14 cellular contexts compared by ENCODE assay signal in genomic region chr1:85470130-85470529, GRCh38. TPM values are rescaled to one million over a fixed set of nuclear protein-coding genes. Genes with fewer than 3 reads are reported as not detected.
DNase-seq lines count a peak whose midpoint lies in the region; ATAC-seq and TF ChIP-seq lines count a peak whose summit lies in the region.
"Not testable (repeated sequence)": the region's sequence is repeated elsewhere in the genome, so short reads cannot be mapped to it uniquely, and the experiment has no call there.
"Had no signal": no experiment of that assay in that cellular context is flagged by ENCODE, and none has a peak within 500 bp of the region (broad histone marks: within the 10 kb centered on the region; RNA-seq: fewer than 3 reads in every experiment).

No MANE protein-coding gene starts in this region.

- not testable (repeated sequence) for H3K9me2 ChIP-seq in GM23248 (ENCODE audit: insufficient read depth)

- H3K9me3 ChIP-seq in GM23248 (ENCODE audit: low read depth), result not testable (repeated sequence)

- POLR2A ChIA-PET in activated B cell treated with CpG ODN at 0.5 μM for 24 hours (lab: Charles Lee); activated CD8-positive, alpha-beta T cell treated with anti-CD3 and anti-CD28 coated beads for 36 hours (lab: Charles Lee): not testable (repeated sequence)

- H3K27me3 Mint-ChIP-seq in HFFc6 (ENCODE audit: insufficient read depth) (peaks cover 48% of the 10 kb centered on the region), activated B cell treated with CpG ODN at 0.5 μM for 24 hours (peaks cover 32% of the 10 kb centered on the region)
- H3K27me3 Mint-ChIP-seq in activated CD8-positive, alpha-beta T cell treated with anti-CD3 and anti-CD28 coated beads for 36 hours, result peaks cover 40% of the 10 kb centered on the region
- peaks cover 34% of the 10 kb centered on the region for H3K27me3 Mint-ChIP-seq in activated T-helper 17 cell treated with anti-CD3 and anti-CD28 coated beads, Interleukin-2, amount 50 U/mL, for 72 hours
- H3K27me3 Mint-ChIP-seq in stimulated activated naive CD8-positive, alpha-beta T cell treated with anti-CD3 and anti-CD28 coated beads, Interleukin-15, amount 100 ng/mL, for 72 hours, result peaks cover 60% of the 10 kb centered on the region

- peaks cover 86% of the 10 kb centered on the region for H3K79me2 ChIP-seq in GM23248 (ENCODE audit: insufficient read depth)

- H3K4me3 Mint-ChIP-seq in HFFc6, result peak overlapping the region; percentile 18; the same call in 1 of the 2 replicates
- not testable (repeated sequence) for H3K4me3 Mint-ChIP-seq in activated B cell treated with CpG ODN at 0.5 μM for 24 hours; activated CD8-positive, alpha-beta T cell treated with anti-CD3 and anti-CD28 coated beads for 36 hours; activated T-helper 17 cell treated with anti-CD3 and anti-CD28 coated beads, Interleukin-2, amount 50 U/mL, for 72 hours; stimulated activated effector memory CD8-positive, alpha-beta T cell treated with anti-CD3 and anti-CD28 coated beads, Interleukin-12 subunit alpha, Interleukin-12 subunit beta, amount 100 ng/mL, for 72 hours; stimulated activated naive CD8-positive, alpha-beta T cell treated with anti-CD3 and anti-CD28 coated beads, Interleukin-15, amount 100 ng/mL, for 72 hours

- peaks cover 71% of the 10 kb centered on the region for H3K36me3 Mint-ChIP-seq in HFFc6 (ENCODE audit: low read depth)
- H3K36me3 Mint-ChIP-seq in activated B cell treated with CpG ODN at 0.5 μM for 24 hours (ENCODE audit: low read depth); activated CD8-positive, alpha-beta T cell treated with anti-CD3 and anti-CD28 coated beads for 36 hours (ENCODE audit: low read depth); activated T-helper 17 cell treated with anti-CD3 and anti-CD28 coated beads, Interleukin-2, amount 50 U/mL, for 72 hours (ENCODE audit: low read depth); stimulated activated effector memory CD8-positive, alpha-beta T cell treated with anti-CD3 and anti-CD28 coated beads, Interleukin-12 subunit alpha, Interleukin-12 subunit beta, amount 100 ng/mL, for 72 hours: not testable (repeated sequence)

- H3K27ac Mint-ChIP-seq in HFFc6, result 0 out of 2 replicates have a peak overlapping the region, but pooled peaks have one; percentile 65
- not testable (repeated sequence) for H3K27ac Mint-ChIP-seq in activated B cell treated with CpG ODN at 0.5 μM for 24 hours; activated CD8-positive, alpha-beta T cell treated with anti-CD3 and anti-CD28 coated beads for 36 hours; activated T-helper 17 cell treated with anti-CD3 and anti-CD28 coated beads, Interleukin-2, amount 50 U/mL, for 72 hours; stimulated activated effector memory CD8-positive, alpha-beta T cell treated with anti-CD3 and anti-CD28 coated beads, Interleukin-12 subunit alpha, Interleukin-12 subunit beta, amount 100 ng/mL, for 72 hours; stimulated activated naive CD8-positive, alpha-beta T cell treated with anti-CD3 and anti-CD28 coated beads, Interleukin-15, amount 100 ng/mL, for 72 hours

- TF ChIP-seq CTCF in HFFc6 (IDR thresholded peaks at IDR 0.05); activated B cell treated with CpG ODN at 0.5 μM for 24 hours (IDR thresholded peaks at IDR 0.05); activated CD8-positive, alpha-beta T cell treated with anti-CD3 and anti-CD28 coated beads for 36 hours (IDR thresholded peaks at IDR 0.05): not testable (repeated sequence)

- ATAC-seq in activated B cell treated with CpG ODN at 0.5 μM for 24 hours (ENCODE audit: low read depth), result peak; percentile 25
- ATAC-seq in activated CD8-positive, alpha-beta T cell treated with anti-CD3 and anti-CD28 coated beads for 36 hours, result peak; percentile 24
- ATAC-seq in activated T-helper 17 cell treated with anti-CD3 and anti-CD28 coated beads, Interleukin-2, amount 50 U/mL, for 72 hours (replicated peaks), result peak; percentile 78
- peak; percentile 56 for ATAC-seq in stimulated activated effector memory CD8-positive, alpha-beta T cell treated with anti-CD3 and anti-CD28 coated beads, Interleukin-12 subunit alpha, Interleukin-12 subunit beta, amount 100 ng/mL, for 72 hours
- peak; percentile 56 for ATAC-seq in stimulated activated naive CD8-positive, alpha-beta T cell treated with anti-CD3 and anti-CD28 coated beads, Interleukin-15, amount 100 ng/mL, for 72 hours

- not testable (repeated sequence) for H3K4me3 ChIP-seq in GM23248

- not testable (repeated sequence) for H3K4me2 ChIP-seq in GM23248 (ENCODE audit: unreplicated experiment)

- WGBS in GM23248 (ENCODE audit: low coverage in 1 of 2, low lambda C conversion rate in 2 of 2, missing lambda C conversion rate in 2 of 2), 2 experiments, result 98 to 100% methylated on average over 2 of the region's 2 CpGs

- H3K9me3 Mint-ChIP-seq in HFFc6, result peaks cover 25% of the 10 kb centered on the region; the same call in 1 of the 2 replicates
- H3K9me3 Mint-ChIP-seq in activated B cell treated with CpG ODN at 0.5 μM for 24 hours; activated CD8-positive, alpha-beta T cell treated with anti-CD3 and anti-CD28 coated beads for 36 hours; activated T-helper 17 cell treated with anti-CD3 and anti-CD28 coated beads, Interleukin-2, amount 50 U/mL, for 72 hours; stimulated activated effector memory CD8-positive, alpha-beta T cell treated with anti-CD3 and anti-CD28 coated beads, Interleukin-12 subunit alpha, Interleukin-12 subunit beta, amount 100 ng/mL, for 72 hours; stimulated activated naive CD8-positive, alpha-beta T cell treated with anti-CD3 and anti-CD28 coated beads, Interleukin-15, amount 100 ng/mL, for 72 hours: not testable (repeated sequence)

- H3K36me3 ChIP-seq in GM23248 (ENCODE audit: low read depth), result peaks cover 38% of the 10 kb centered on the region

- not testable (repeated sequence) for H3K4me1 ChIP-seq in GM23248 (ENCODE audit: insufficient read depth)

- not testable (repeated sequence) for H3K9ac ChIP-seq in GM23248

- H3F3A ChIP-seq in GM23248 (ENCODE audit: insufficient read depth), result peaks cover 88% of the 10 kb centered on the region

- H3K27me3 ChIP-seq in GM23248 (replicated peaks; ENCODE audit: insufficient read depth), result not testable (repeated sequence)

- H3K27ac ChIP-seq in GM23248, result peak overlapping the region; percentile 0; the same call in 1 of the 2 replicates

- not testable (repeated sequence) for DNase-seq in GM23248; HFFc6; activated B cell treated with CpG ODN at 0.5 μM for 24 hours; activated CD8-positive, alpha-beta T cell treated with anti-CD3 and anti-CD28 coated beads for 36 hours; stimulated activated effector memory CD8-positive, alpha-beta T cell treated with anti-CD3 and anti-CD28 coated beads, Interleukin-12 subunit alpha, Interleukin-12 subunit beta, amount 100 ng/mL, for 72 hours (ENCODE audit: low spot score in 2 of 2); stimulated activated naive CD8-positive, alpha-beta T cell treated with anti-CD3 and anti-CD28 coated beads, Interleukin-15, amount 100 ng/mL, for 72 hours

- not testable (repeated sequence) for H2AFZ ChIP-seq in GM23248

- peaks cover 70% of the 10 kb centered on the region for H3K4me1 Mint-ChIP-seq in HFFc6 (ENCODE audit: low read depth)
- H3K4me1 Mint-ChIP-seq in activated B cell treated with CpG ODN at 0.5 μM for 24 hours; activated CD8-positive, alpha-beta T cell treated with anti-CD3 and anti-CD28 coated beads for 36 hours (ENCODE audit: low read depth); activated T-helper 17 cell treated with anti-CD3 and anti-CD28 coated beads, Interleukin-2, amount 50 U/mL, for 72 hours; stimulated activated effector memory CD8-positive, alpha-beta T cell treated with anti-CD3 and anti-CD28 coated beads, Interleukin-12 subunit alpha, Interleukin-12 subunit beta, amount 100 ng/mL, for 72 hours; stimulated activated naive CD8-positive, alpha-beta T cell treated with anti-CD3 and anti-CD28 coated beads, Interleukin-15, amount 100 ng/mL, for 72 hours: not testable (repeated sequence)

- in situ Hi-C loops in GM23248 (cut with MboI), result not testable (repeated sequence)

- not testable (repeated sequence) for H4K20me1 ChIP-seq in GM23248 (ENCODE audit: insufficient read depth)

- intact Hi-C loops in activated B cell treated with CpG ODN at 0.5 μM for 24 hours (cut with micrococcal nuclease); activated CD8-positive, alpha-beta T cell treated with anti-CD3 and anti-CD28 coated beads for 36 hours (cut with micrococcal nuclease): not testable (repeated sequence)

- CTCF ChIA-PET in activated B cell treated with CpG ODN at 0.5 μM for 24 hours (lab: Charles Lee), result not testable (repeated sequence)
- CTCF ChIA-PET in activated CD8-positive, alpha-beta T cell treated with anti-CD3 and anti-CD28 coated beads for 36 hours (lab: Charles Lee), result interaction anchor here (0.7 kb wide), 1 partner anchor 98 kb away, joined by 3 read pairs; no protein-coding TSS in a partner anchor

RNA-seq across cellular contexts. Expression of gene DDAH1, which starts 5.2 kb away (rescaled TPM):
- 162 and 168 TPM in 2 replicates for total RNA-seq in GM23248 (2014; rRNA removed; shearing (Covaris generic))
- polyA plus RNA-seq in GM23248 (2016; fragmentation: Nextera tagmentation; extraction: Ambion mirVana), result 234 and 238 TPM in 2 replicates
- total RNA-seq in HFFc6 (2021; fragmentation: NEBNext Ultra II Directional; extraction: Animal tissue kit (Norgen Biotek cat#: 25700)), result 100 to 1,000 TPM; 235 to 320 (median 277) TPM
- total RNA-seq in activated B cell treated with CpG ODN at 0.5 μM for 24 hours, result 0.05 and 0.07 TPM in 2 replicates
- total RNA-seq in activated CD8-positive, alpha-beta T cell treated with anti-CD3 and anti-CD28 coated beads for 36 hours, result under 1 TPM; 0.07 to 0.09 TPM
- under 1 TPM in 1 of 2 donors, not detected in 1; 0.74 TPM for total RNA-seq in activated T-helper 17 cell treated with anti-CD3 and anti-CD28 coated beads, Interleukin-2, amount 50 U/mL, for 72 hours
- total RNA-seq: B cell; CD4-positive, alpha-beta memory T cell; CD4-positive, alpha-beta T cell; CD8-positive, alpha-beta memory T cell; CD8-positive, alpha-beta T cell had no signal
- polyA plus RNA-seq: CD14-positive monocyte; CD4-positive, alpha-beta memory T cell; CD4-positive, CD25-positive, alpha-beta regulatory T cell; CD8-positive, alpha-beta memory T cell had no signal

Comparison
In these comparisons a context has a peak if more than half of its experiments do, and no peak if none do; other contexts are left out.
1. ATAC-seq: peak in every context shown above with its lines; median percentile 78 in activated T-helper 17 cell treated with anti-CD3 and anti-CD28 coated beads, Interleukin-2, amount 50 U/mL, for 72 hours; 56 in stimulated activated effector memory CD8-positive, alpha-beta T cell treated with anti-CD3 and anti-CD28 coated beads, Interleukin-12 subunit alpha, Interleukin-12 subunit beta, amount 100 ng/mL, for 72 hours; 56 in stimulated activated naive CD8-positive, alpha-beta T cell treated with anti-CD3 and anti-CD28 coated beads, Interleukin-15, amount 100 ng/mL, for 72 hours; 25 in activated B cell treated with CpG ODN at 0.5 μM for 24 hours; 24 in activated CD8-positive, alpha-beta T cell treated with anti-CD3 and anti-CD28 coated beads for 36 hours.
2. RNA of gene DDAH1, which starts 5.2 kb away (total RNA-seq): 235 to 320 TPM in HFFc6 and 162 to 168 TPM in GM23248; 0.74 TPM in activated T-helper 17 cell treated with anti-CD3 and anti-CD28 coated beads, Interleukin-2, amount 50 U/mL, for 72 hours, 0.07 to 0.09 TPM in activated CD8-positive, alpha-beta T cell treated with anti-CD3 and anti-CD28 coated beads for 36 hours and 0.05 to 0.07 TPM in activated B cell treated with CpG ODN at 0.5 μM for 24 hours; every median in the first group is over 10 times any median in the second.